ENCODE assay signal across 8 cellular contexts in the genomic region with DNA sequence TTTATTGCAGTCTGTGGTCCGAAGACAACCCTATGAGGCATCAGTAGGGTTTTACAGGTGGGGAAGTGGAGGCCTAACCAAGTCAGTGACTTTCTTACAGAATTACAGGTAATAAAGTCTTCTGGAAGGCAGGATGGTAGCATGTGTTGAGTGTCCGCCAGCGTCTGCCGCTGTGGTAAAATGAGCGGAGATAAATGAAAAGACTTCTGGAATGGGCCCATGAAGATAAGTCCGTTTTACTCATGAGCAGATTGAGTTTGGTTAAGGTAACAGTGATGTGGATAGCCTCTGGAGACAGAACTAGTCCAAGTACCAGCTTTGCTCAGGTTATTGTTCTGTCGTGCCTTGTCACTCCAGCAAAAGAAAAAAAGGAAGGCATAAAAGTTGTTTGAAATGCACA. TPM values are rescaled to one million over a fixed set of nuclear protein-coding genes. Genes with fewer than 3 reads are reported as not detected.
DNase-seq lines count a peak whose midpoint lies in the region; ATAC-seq and TF ChIP-seq lines count a peak whose summit lies in the region.

No MANE protein-coding gene starts in this region.

- no peak overlapping the region for H4K91ac ChIP-seq in trophoblast cell (ENCODE audit: low read depth, low read length)

- 70% methylated on average over 7 of the region's 7 CpGs for WGBS in esophagus muscularis mucosa
- WGBS in trophoblast cell (ENCODE audit: extremely low coverage, insufficient coverage, insufficient read length) = no CpG with 5 or more reads among the region's 7 CpGs

- H3K4me2 ChIP-seq in trophoblast cell (ENCODE audit: low read length) = peak overlapping the region; percentile 73

- no peak overlapping the region for H4K8ac ChIP-seq in trophoblast cell (ENCODE audit: low read depth, low read length)

- H2AFZ ChIP-seq in trophoblast cell (ENCODE audit: insufficient read depth, low read length, poor library complexity) = no peak overlapping the region

- no peaks in the 10 kb centered on the region for H3K9me3 ChIP-seq in ES-I3 (ENCODE audit: control insufficient read depth, insufficient read depth, low read length)
- no peaks in the 10 kb centered on the region for H3K9me3 ChIP-seq in SJCRH30 (replicated peaks)
- H3K9me3 ChIP-seq in esophagus muscularis mucosa = no peaks in the 10 kb centered on the region
- no peaks in the 10 kb centered on the region for H3K9me3 ChIP-seq in trophoblast cell (ENCODE audit: insufficient read depth, low read depth, low read length)

- H3K23ac ChIP-seq in trophoblast cell (ENCODE audit: low read length) = no peak overlapping the region

- H3K79me1 ChIP-seq in trophoblast cell (ENCODE audit: low read length) = peaks cover 8% of the 10 kb centered on the region

- ATAC-seq in GM19452 (IDR thresholded peaks at IDR 0.05; ENCODE audit: unreplicated experiment) = no peak
- ATAC-seq in HG02981 (IDR thresholded peaks at IDR 0.05; ENCODE audit: unreplicated experiment) = no peak
- ATAC-seq in GM21528 (IDR thresholded peaks at IDR 0.05; ENCODE audit: low FRiP score, unreplicated experiment) = no peak

- no peak overlapping the region for H3K14ac ChIP-seq in trophoblast cell (ENCODE audit: low read length)

- TF ChIP-seq POLR2A in esophagus muscularis mucosa (IDR thresholded peaks at IDR 0.05; ENCODE audit: low read depth) = no peak

- H3K4me1 ChIP-seq in ES-I3 (ENCODE audit: insufficient read depth, low read length) (peaks cover 10% of the 10 kb centered on the region; the same call in 1 of the 2 replicates), SJCRH30 (no peaks in the 10 kb centered on the region), esophagus muscularis mucosa (peaks cover 39 to 56% (median 48%) of the 10 kb centered on the region in 4 donors), trophoblast cell (ENCODE audit: control insufficient read depth in 1 of 2, insufficient read depth in 2 of 2, low read length in 2 of 2) (peaks cover 4 to 13% of the 10 kb centered on the region in 2 experiments)

- H3K4me3 ChIP-seq in SJCRH30 = peak overlapping the region; percentile 84
- H3K4me3 ChIP-seq in esophagus muscularis mucosa = peak overlapping the region; percentile 84 to 94 (median 90)
- H3K4me3 ChIP-seq in trophoblast cell (ENCODE audit: low read depth, low read length) = no peak overlapping the region

- no peak overlapping the region for H2AK5ac ChIP-seq in trophoblast cell (ENCODE audit: low read length)

- no peak overlapping the region for H3K18ac ChIP-seq in trophoblast cell (ENCODE audit: low read length)

- DNase-seq in SJCRH30 (no peak), esophagus muscularis mucosa (ENCODE audit: extremely low spot score) (no peak), trophoblast cell (no peak), UCSD-AML1 (lab: John Stamatoyannopoulos, UW; ENCODE audit: unreplicated experiment) (no peak)

- H4K12ac ChIP-seq in trophoblast cell (ENCODE audit: low read depth, low read length) = no peak overlapping the region

- peaks cover 11% of the 10 kb centered on the region for H3K79me2 ChIP-seq in trophoblast cell (ENCODE audit: control insufficient read depth, insufficient read depth, low read length, poor library complexity)

- peaks cover 9% of the 10 kb centered on the region for H3K36me3 ChIP-seq in ES-I3 (ENCODE audit: insufficient read depth, low read length)
- H3K36me3 ChIP-seq in SJCRH30 = peaks cover 10% of the 10 kb centered on the region
- peaks cover 10 to 40% (median 22%) of the 10 kb centered on the region in 4 donors for H3K36me3 ChIP-seq in esophagus muscularis mucosa
- H3K36me3 ChIP-seq in trophoblast cell (ENCODE audit: control insufficient read depth in 1 of 2, insufficient read depth in 2 of 2, low read length in 2 of 2) = peaks cover 13 to 20% of the 10 kb centered on the region in 2 experiments

- H3K27me3 ChIP-seq in SJCRH30 = no peaks in the 10 kb centered on the region
- no peaks in the 10 kb centered on the region for H3K27me3 ChIP-seq in esophagus muscularis mucosa
- H3K27me3 ChIP-seq in trophoblast cell (ENCODE audit: insufficient read depth, low read length) = no peaks in the 10 kb centered on the region

- H3K27ac ChIP-seq in SJCRH30 (no peak overlapping the region), esophagus muscularis mucosa (replicated peaks in 1 of 4) (peak overlapping the region; percentile 78 to 93 (median 90)), trophoblast cell (ENCODE audit: low read depth, low read length) (no peak overlapping the region)

- intact Hi-C loops in esophagus muscularis mucosa (cut with DNase I) = loop anchor here (5.0 kb wide), 1 partner anchor 79 kb away; a partner anchor contains a TSS

- H3K4ac ChIP-seq in trophoblast cell (ENCODE audit: low read depth, low read length) = peak overlapping the region; percentile 60

- no peak overlapping the region for H2BK120ac ChIP-seq in trophoblast cell (ENCODE audit: insufficient read depth, low read length, poor library complexity)

- no peak for TF ChIP-seq EP300 in esophagus muscularis mucosa (IDR thresholded peaks at IDR 0.05)

- TF ChIP-seq CTCF in esophagus muscularis mucosa (IDR thresholded peaks at IDR 0.05) = no peak

- H3K9ac ChIP-seq in ES-I3 (ENCODE audit: low read depth, low read length) (peak overlapping the region; percentile 72; the same call in 1 of the 2 replicates), trophoblast cell (ENCODE audit: low read length) (peak overlapping the region; percentile 79)

- H2BK5ac ChIP-seq in trophoblast cell (ENCODE audit: low read depth, low read length, poor library complexity) = no peak overlapping the region

- no peak overlapping the region for H2BK12ac ChIP-seq in trophoblast cell (ENCODE audit: low read length)

RNA-seq across cellular contexts. Expression of a gene that starts 1.0 kb away (rescaled TPM):
- 32.8 and 38.4 TPM in 2 replicates for total RNA-seq in SJCRH30 (2014; rRNA removed; shearing (Covaris generic))
- 10 to 100 TPM; 90.3 to 93.0 (median 92.3) TPM for total RNA-seq in esophagus muscularis mucosa
- polyA plus RNA-seq in trophoblast cell (2013) = 31.5 and 32.0 TPM in 2 replicates

RNA-seq across cellular contexts. Expression of a gene that starts 1.3 kb away (rescaled TPM):
- 2.9 and 5.6 TPM in 2 replicates for total RNA-seq in SJCRH30 (2014; rRNA removed; shearing (Covaris generic))
- total RNA-seq in esophagus muscularis mucosa = 1 to 10 TPM; 5.1 to 9.0 (median 5.9) TPM
- 2.2 and 2.3 TPM in 2 replicates for polyA plus RNA-seq in trophoblast cell (2013)

Comparison
In these comparisons a context has a peak if more than half of its experiments do, and no peak if none do; other contexts are left out.
1. H3K27ac ChIP-seq: peak in esophagus muscularis mucosa (4 of 4); none in SJCRH30 (single experiment) and trophoblast cell (single experiment).